1 cellular context compared by ENCODE assay signal in genomic region chr1:226309398-226310122, GRCh38.
TF ChIP-seq lines count a peak whose summit lies in the region.

No MANE protein-coding gene starts in this region.

TF ChIP-seq in HEK293, 187 proteins besides CTCF, POLR2A, EP300 and RAD21 (continued from another document and continues in another):
- no peak for TF ChIP-seq ZNF488 (tag by site-specific recombination; IDR thresholded peaks at IDR 0.05)
- peak; percentile 59; the same call in 1 of the 2 replicates for TF ChIP-seq REPIN1 (tag by site-specific recombination; IDR thresholded peaks at IDR 0.05; ENCODE audit: low read depth)
- TF ChIP-seq HOXD13 (CRISPR knock-in tag; IDR thresholded peaks at IDR 0.05; ENCODE audit: borderline replicate concordance): no peak
- 0 out of 2 replicates have a peak, but pooled peaks have one; percentile 31 for TF ChIP-seq ZNF513 (tag by site-specific recombination; IDR thresholded peaks at IDR 0.05)
- peak; percentile 97 for TF ChIP-seq ZBTB26 (tag by site-specific recombination; optimal IDR thresholded peaks at IDR 0.05)
- no peak for TF ChIP-seq ZNF521 (tag by site-specific recombination; IDR thresholded peaks at IDR 0.05)
- TF ChIP-seq ZNF280C (tag by site-specific recombination; IDR thresholded peaks at IDR 0.05): no peak
- no peak for TF ChIP-seq ZNF280D (tag by site-specific recombination; IDR thresholded peaks at IDR 0.05)
- TF ChIP-seq ZNF404 (tag by site-specific recombination; IDR thresholded peaks at IDR 0.05): no peak
- 0 out of 2 replicates have a peak, but pooled peaks have one; percentile 30 for TF ChIP-seq ZNF677 (tag by site-specific recombination; IDR thresholded peaks at IDR 0.05)
- TF ChIP-seq ZNF24 (tag by site-specific recombination; IDR thresholded peaks at IDR 0.05): 0 out of 2 replicates have a peak, but pooled peaks have one; percentile 25
- no peak for TF ChIP-seq ZNF704 (tag by site-specific recombination; IDR thresholded peaks at IDR 0.05)
- TF ChIP-seq PRDM10 (tag by site-specific recombination; IDR thresholded peaks at IDR 0.05): peak; percentile 56
- no peak; the same call in 1 of the 2 replicates for TF ChIP-seq ZFP69B (tag by site-specific recombination; IDR thresholded peaks at IDR 0.05)
- no peak for TF ChIP-seq ZNF48 (tag by site-specific recombination; IDR thresholded peaks at IDR 0.05)
- no peak for TF ChIP-seq ZNF629 (tag by site-specific recombination; IDR thresholded peaks at IDR 0.05)
- TF ChIP-seq ZNF639 (tag by site-specific recombination; IDR thresholded peaks at IDR 0.05): no peak; the same call in 1 of the 2 replicates
- no peak for TF ChIP-seq ZNF354C (tag by site-specific recombination; IDR thresholded peaks at IDR 0.05; ENCODE audit: borderline replicate concordance, low read depth)
- TF ChIP-seq ZNF645 (tag by site-specific recombination; IDR thresholded peaks at IDR 0.05): no peak
- no peak for TF ChIP-seq ZNF223 (tag by site-specific recombination; IDR thresholded peaks at IDR 0.05)
- no peak for TF ChIP-seq ZNF707 (tag by site-specific recombination; IDR thresholded peaks at IDR 0.05)
- TF ChIP-seq ZNF837 (tag by site-specific recombination; IDR thresholded peaks at IDR 0.05): 0 out of 2 replicates have a peak, but pooled peaks have one; percentile 76
- TF ChIP-seq TRIM28 (IDR thresholded peaks at IDR 0.05; ENCODE audit: borderline replicate concordance, low read length): no peak
- TF ChIP-seq TSHZ1 (tag by site-specific recombination; IDR thresholded peaks at IDR 0.05; ENCODE audit: borderline replicate concordance): no peak
- no peak for TF ChIP-seq GLI2 (tag by site-specific recombination; IDR thresholded peaks at IDR 0.05; ENCODE audit: borderline replicate concordance, low read depth)
- TF ChIP-seq PRDM6 (tag by site-specific recombination; IDR thresholded peaks at IDR 0.05): no peak
- TF ChIP-seq ZBTB8A (tag by site-specific recombination; IDR thresholded peaks at IDR 0.05): no peak
- TF ChIP-seq KLF7 (tag by site-specific recombination; IDR thresholded peaks at IDR 0.05; ENCODE audit: borderline replicate concordance): 0 out of 2 replicates have a peak, but pooled peaks have one; percentile 25
- peak; percentile 37; the same call in 1 of the 2 replicates for TF ChIP-seq KLF1 (tag by site-specific recombination; IDR thresholded peaks at IDR 0.05)
- no peak for TF ChIP-seq ZNF580 (tag by site-specific recombination; IDR thresholded peaks at IDR 0.05)
- peak; percentile 92 for TF ChIP-seq ZNF600 (tag by site-specific recombination; IDR thresholded peaks at IDR 0.05)
